3 cellular contexts compared by ENCODE assay signal in genomic region chr15:74496648-74497047, GRCh38.
"Had no signal": no experiment of that assay in that cellular context is flagged by ENCODE, and none has a peak within 500 bp of the region (broad histone marks: within the 10 kb centered on the region; RNA-seq: fewer than 3 reads in every experiment).

No MANE protein-coding gene starts in this region.

- H3K4me3 ChIP-seq: GM12878 had no signal

- ATAC-seq: GM12878 had no signal

- DNase-seq: GDM1, GF-D8 had no signal
